ENCODE assay signal across 8 cellular contexts in genomic region chr4:56435001-56435747, GRCh38. TPM values are rescaled to one million over a fixed set of nuclear protein-coding genes. Genes with fewer than 3 reads are reported as not detected.
A peak's percentile ranks its signal among the peaks of the same experiment; 100 is the strongest.
DNase-seq lines count a peak whose midpoint lies in the region; ATAC-seq and TF ChIP-seq lines count a peak whose summit lies in the region.

Gene PPAT (minus strand): TSS chr4:56435615. CDS start chr4:56435477, 138 bp downstream.

- ATAC-seq in GM21367 (IDR thresholded peaks at IDR 0.05; ENCODE audit: unreplicated experiment), result peak; percentile 69

- H4K20me1 ChIP-seq in OCI-LY1 (ENCODE audit: insufficient read depth, low read length), result no peaks in the 10 kb centered on the region; the same call in 1 of the 2 replicates

- H3F3A ChIP-seq in OCI-LY1 (ENCODE audit: insufficient read depth, low read length), result no peaks in the 10 kb centered on the region

- in situ Hi-C loops in Caki2 (cut with HindIII; ENCODE audit: low pct_unique_long_range_greater_than_20kb, low sequenced_read_pairs), result no loop called here
- in situ Hi-C loops in endometrial microvascular endothelial cells (cut with HindIII; ENCODE audit: inconsistent ontology term, low pct_unique_long_range_greater_than_20kb, low sequenced_read_pairs), result no loop called here

- peak within 1 kb of the TSS; percentile 94 for H3K4me2 ChIP-seq in OCI-LY1 (ENCODE audit: low read length)

- H3K79me2 ChIP-seq in OCI-LY1 (ENCODE audit: insufficient read depth, low read length), result peaks cover 86% of the 10 kb centered on the region

- peaks cover 17% of the 10 kb centered on the region; the same call in 1 of the 2 replicates for H3K36me3 ChIP-seq in OCI-LY1 (ENCODE audit: insufficient read depth, low read length)

- DNase-seq in Caki2 (ENCODE audit: low read depth), result peak; percentile 96
- peak; percentile 62 to 99 (median 96) for DNase-seq in HUDEP-2 (lab: John Stamatoyannopoulos, UW; ENCODE audit: unreplicated experiment in 76 of 76)
- peak; percentile 99 for DNase-seq in activated CD8-positive, alpha-beta memory T cell treated with anti-CD3 and anti-CD28 coated beads, Interleukin-2, amount 50 U/mL, for 4 hours
- peak; percentile 97 for DNase-seq in midbrain (lab: John Stamatoyannopoulos, UW)
- peak; percentile 97 for DNase-seq in stimulated activated CD8-positive, alpha-beta memory T cell treated with anti-CD3 and anti-CD28 coated beads, Interleukin-4, amount 100 ng/mL, for 1 hour (ENCODE audit: low read depth in 2 of 2, low spot score in 1 of 2)

- peak within 1 kb of the TSS; percentile 73 for H3K27ac ChIP-seq in OCI-LY1 (ENCODE audit: low read depth, low read length, poor library complexity, severe bottlenecking)

- no peak for TF ChIP-seq CTCF in OCI-LY1 (IDR thresholded peaks at IDR 0.05; ENCODE audit: low read length)

- H3K9me2 ChIP-seq in OCI-LY1 (ENCODE audit: low read depth, low read length), result no peaks in the 10 kb centered on the region

- H3K9me3 ChIP-seq in OCI-LY1 (ENCODE audit: low read length), result no peaks in the 10 kb centered on the region

- no peaks in the 10 kb centered on the region for H3K27me3 ChIP-seq in OCI-LY1 (ENCODE audit: insufficient read depth, low read length)

- peak within 1 kb of the TSS; percentile 96 for H3K9ac ChIP-seq in OCI-LY1 (ENCODE audit: low read length)

- H3K4me3 ChIP-seq in OCI-LY1 (ENCODE audit: low read depth, low read length, poor library complexity, severe bottlenecking), result peak within 1 kb of the TSS; percentile 96

- H3K4me1 ChIP-seq in OCI-LY1 (ENCODE audit: insufficient read depth, low read length, severe bottlenecking), result peaks cover 48% of the 10 kb centered on the region

- no peak within 1 kb of the TSS for H2AFZ ChIP-seq in OCI-LY1 (ENCODE audit: low read length)

RNA-seq across cellular contexts. Expression of gene PPAT, which starts in this region (rescaled TPM):
- total RNA-seq in Caki2 (2014; rRNA removed; shearing (Covaris generic); ENCODE audit: low replicate concordance), result 10.7 and 14.9 TPM in 2 replicates
- 19.8 TPM for total RNA-seq in endometrial microvascular endothelial cells (ENCODE audit: inconsistent ontology term)

Comparison
In these comparisons a context has a peak if more than half of its experiments do, and no peak if none do; other contexts are left out.
1. Peak in every context shown above with its lines: DNase-seq, ATAC-seq, H3K4me3 ChIP-seq and H3K27ac ChIP-seq.